In genomic region chr21:36807421-36808004, GRCh38 we compare ENCODE assay signal across 19 cellular contexts.
"Had no signal": no experiment of that assay in that cellular context is flagged by ENCODE, and none has a peak within 500 bp of the region (broad histone marks: within the 10 kb centered on the region; RNA-seq: fewer than 3 reads in every experiment).

No MANE protein-coding gene starts in this region.

- H3K27ac ChIP-seq: foreskin keratinocyte, neutrophil, pancreas, tibial artery had no signal

- FAIRE-seq: pancreas, urothelium cell line had no signal

- H3K27me3 ChIP-seq: foreskin keratinocyte, pancreas, tibial artery had no signal

- H3K36me3 ChIP-seq: neutrophil, pancreas had no signal

- H3K9me3 ChIP-seq: neutrophil, pancreas, SK-N-SH, tibial artery had no signal

- ATAC-seq: activated CD8-positive, alpha-beta memory T cell treated with anti-CD3 and anti-CD28 coated beads, Interleukin-2, amount 10 ng/mL, durations not matched to agents 7 days and 5 days; foreskin keratinocyte; left lobe of liver; naive thymus-derived CD4-positive, alpha-beta T cell; pancreas; stimulated activated naive CD8-positive, alpha-beta T cell treated with anti-CD3 and anti-CD28 coated beads, Interleukin-15, Interleukin-2, amounts not matched to agents 100 U/mL and 50 U/mL, for 24 hours had no signal

- DNase-seq: activated CD4-positive, alpha-beta memory T cell treated with anti-CD3 and anti-CD28 coated beads, Interleukin-2, amount 10 ng/mL, durations not matched to agents 7 days and 5 days; activated CD4-positive, alpha-beta T cell treated with anti-CD3 and anti-CD28 coated beads for 48 hours; activated CD4-positive, CD25-positive, alpha-beta regulatory T cell; activated CD8-positive, alpha-beta memory T cell treated with anti-CD3 and anti-CD28 coated beads, Interleukin-2, amount 10 ng/mL, durations not matched to agents 7 days and 5 days; amniotic stem cell; foreskin keratinocyte; immature natural killer cell; mammary epithelial cell; naive thymus-derived CD4-positive, alpha-beta T cell; pancreas; SK-N-SH; stimulated activated naive CD8-positive, alpha-beta T cell treated with anti-CD3 and anti-CD28 coated beads, Interleukin-15, Interleukin-2, amounts not matched to agents 100 U/mL and 50 U/mL, for 24 hours; substantia nigra; T-helper 1 cell; T-helper 9 cell; tibial artery had no signal

- H3K4me1 ChIP-seq: foreskin keratinocyte, pancreas had no signal

- H3K4me3 ChIP-seq: pancreas, tibial artery had no signal

- H3K9ac ChIP-seq: SK-N-SH had no signal
